ENCODE assay signal across 8 cellular contexts in the genomic region with DNA sequence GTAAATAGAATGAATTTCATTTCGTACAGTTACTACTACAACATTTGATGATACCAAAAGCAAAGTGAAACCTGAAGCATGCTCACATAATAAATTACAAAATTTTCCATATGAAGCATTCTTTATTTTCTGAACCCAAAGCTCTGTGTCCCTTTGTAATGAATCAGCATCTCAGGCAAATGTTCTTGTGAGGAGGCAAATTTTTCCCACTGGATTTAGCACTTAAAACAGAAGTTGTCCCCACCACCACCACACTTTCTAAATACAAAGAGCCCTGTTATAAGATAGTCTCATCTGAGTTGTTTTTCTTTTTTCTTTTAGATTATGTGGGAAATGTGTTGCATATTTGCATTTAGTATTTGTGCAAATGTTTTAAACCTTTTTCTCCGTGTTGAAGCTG.
DNase-seq lines count a peak whose midpoint lies in the region; ATAC-seq and TF ChIP-seq lines count a peak whose summit lies in the region.

No MANE protein-coding gene starts in this region.

- TF ChIP-seq POLR2A in heart left ventricle (IDR thresholded peaks at IDR 0.05), result no peak

- POLR2A ChIA-PET in SK-N-SH (lab: Yijun Ruan, JAX), result interaction anchor here (0.6 to 0.9 kb wide), 2 partner anchors 25 to 396 kb away, joined by 3 read pairs; no protein-coding TSS in a partner anchor

- CTCF ChIA-PET in SK-N-SH (lab: Yijun Ruan, JAX), result interaction anchor here (0.6 to 2.9 kb wide), 12 partner anchors 11 to 720 kb away, joined by 3 to 14 read pairs (median 4); a partner anchor contains a TSS

- DNase-seq in heart left ventricle, result no peak
- DNase-seq in left ventricle myocardium superior, result no peak
- DNase-seq in SK-N-SH, result no peak
- peak; percentile 51 for DNase-seq in fibroblast of peridontal ligament (ENCODE audit: extremely low read depth)
- DNase-seq in putamen (ENCODE audit: low spot score), result peak; percentile 22

- peak overlapping the region; percentile 98 for H2AFZ ChIP-seq in SK-N-SH (ENCODE audit: low read depth)

- peak in 1 of 4 donors; percentile 33 for ATAC-seq in heart left ventricle
- ATAC-seq in left ventricle myocardium superior, result no peak
- no peak for ATAC-seq in HG02973 (IDR thresholded peaks at IDR 0.05; ENCODE audit: unreplicated experiment)
- no peak for ATAC-seq in GM19324 (IDR thresholded peaks at IDR 0.05; ENCODE audit: low FRiP score, unreplicated experiment)
- no peak for ATAC-seq in GM19023 (IDR thresholded peaks at IDR 0.05; ENCODE audit: unreplicated experiment)

- H3K27me3 ChIP-seq in heart left ventricle, result no peaks in the 10 kb centered on the region
- no peaks in the 10 kb centered on the region for H3K27me3 ChIP-seq in SK-N-SH (ENCODE audit: insufficient read depth)

- H3K79me2 ChIP-seq in SK-N-SH (ENCODE audit: insufficient read depth), result no peaks in the 10 kb centered on the region

- no peak for TF ChIP-seq EP300 in SK-N-SH (IDR thresholded peaks at IDR 0.05; ENCODE audit: borderline replicate concordance in 1 of 2, low read depth in 1 of 2, low read length in 1 of 2)

- 22 to 34% (median 30%) methylated on average over 2 of the region's 2 CpGs for WGBS in heart left ventricle, 4 donors
- 10% methylated on average over 2 of the region's 2 CpGs for WGBS in SK-N-SH (ENCODE audit: low lambda C conversion rate)

- no peak for TF ChIP-seq RAD21 in SK-N-SH (IDR thresholded peaks at IDR 0.05; ENCODE audit: low read length)

- H3K36me3 ChIP-seq in heart left ventricle, result no peaks in the 10 kb centered on the region
- H3K36me3 ChIP-seq in SK-N-SH (replicated peaks in 1 of 2; ENCODE audit: control insufficient read depth in 1 of 2, insufficient read depth in 2 of 2, low read length in 1 of 2), result no peaks in the 10 kb centered on the region

- peak overlapping the region; percentile 80 for H3K4me2 ChIP-seq in SK-N-SH

- H3F3A ChIP-seq in SK-N-SH (replicated peaks; ENCODE audit: insufficient read depth), result peaks cover 22% of the 10 kb centered on the region

- intact Hi-C loops in heart left ventricle (cut with DNase I) (loop anchor here in 7 of 10 donors (5.0 to 10.0 kb wide), 7 partner anchors 72 to 674 kb away; a partner anchor contains a TSS), left ventricle myocardium superior (cut with micrococcal nuclease) (no loop called here)

- H3K27ac ChIP-seq in heart left ventricle, result peak overlapping the region in 9 of 12 donors; percentile 34 to 73 (median 58)
- peak overlapping the region; percentile 24 to 77; a peak in 3 of 4 replicates for H3K27ac ChIP-seq in SK-N-SH (ENCODE audit: low read depth in 2 of 2, low read length in 1 of 2)

- H3K4me1 ChIP-seq in heart left ventricle, result peaks cover 0 to 6% (median 0%) of the 10 kb centered on the region in 12 donors
- H3K4me1 ChIP-seq in SK-N-SH (ENCODE audit: control insufficient read depth in 1 of 2, insufficient read depth in 2 of 2, low read depth in 1 of 2, low read length in 1 of 2), result peaks cover 0 to 10% of the 10 kb centered on the region in 2 experiments; a peak in 2 of 4 replicates

- peaks cover 0 to 7% (median 0%) of the 10 kb centered on the region in 12 donors for H3K9me3 ChIP-seq in heart left ventricle
- peaks cover 12% of the 10 kb centered on the region; the same call in 1 of the 2 replicates for H3K9me3 ChIP-seq in SK-N-SH

- no peak for TF ChIP-seq CTCF in heart left ventricle (IDR thresholded peaks at IDR 0.05)
- no peak for TF ChIP-seq CTCF in SK-N-SH (IDR thresholded peaks at IDR 0.05)

- H4K20me1 ChIP-seq in SK-N-SH (ENCODE audit: insufficient read depth), result no peaks in the 10 kb centered on the region

- H3K9me2 ChIP-seq in SK-N-SH, result no peaks in the 10 kb centered on the region

- H3K4me3 ChIP-seq in heart left ventricle (peak overlapping the region; percentile 15 to 74 (median 62)), SK-N-SH (ENCODE audit: low read depth in 2 of 2, low read length in 1 of 2) (peak overlapping the region; percentile 54 to 80)

- peak overlapping the region; percentile 87 for H3K9ac ChIP-seq in SK-N-SH

TF ChIP-seq in SK-N-SH, 30 proteins besides CTCF, POLR2A, EP300 and RAD21:
- no peak for TF ChIP-seq RFX5 (IDR thresholded peaks at IDR 0.05; ENCODE audit: low read length)
- TF ChIP-seq JUND (IDR thresholded peaks at IDR 0.05), result no peak
- TF ChIP-seq, protein P1, sequence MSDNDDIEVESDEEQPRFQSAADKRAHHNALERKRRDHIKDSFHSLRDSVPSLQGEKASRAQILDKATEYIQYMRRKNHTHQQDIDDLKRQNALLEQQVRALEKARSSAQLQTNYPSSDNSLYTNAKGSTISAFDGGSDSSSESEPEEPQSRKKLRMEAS (IDR thresholded peaks at IDR 0.05; ENCODE audit: low read depth), result no peak
- TF ChIP-seq, protein P2, sequence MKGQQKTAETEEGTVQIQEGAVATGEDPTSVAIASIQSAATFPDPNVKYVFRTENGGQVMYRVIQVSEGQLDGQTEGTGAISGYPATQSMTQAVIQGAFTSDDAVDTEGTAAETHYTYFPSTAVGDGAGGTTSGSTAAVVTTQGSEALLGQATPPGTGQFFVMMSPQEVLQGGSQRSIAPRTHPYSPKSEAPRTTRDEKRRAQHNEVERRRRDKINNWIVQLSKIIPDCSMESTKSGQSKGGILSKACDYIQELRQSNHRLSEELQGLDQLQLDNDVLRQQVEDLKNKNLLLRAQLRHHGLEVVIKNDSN (IDR thresholded peaks at IDR 0.05; ENCODE audit: borderline replicate concordance, low read depth), result no peak

Comparison
In these comparisons a context has a peak if more than half of its experiments do, and no peak if none do; other contexts are left out.
1. DNase-seq: peak in fibroblast of peridontal ligament (single experiment) and putamen (single experiment); none in heart left ventricle (0 of 5), left ventricle myocardium superior (single experiment) and SK-N-SH (single experiment).